ENCODE assay signal across 13 cellular contexts in the genomic region with DNA sequence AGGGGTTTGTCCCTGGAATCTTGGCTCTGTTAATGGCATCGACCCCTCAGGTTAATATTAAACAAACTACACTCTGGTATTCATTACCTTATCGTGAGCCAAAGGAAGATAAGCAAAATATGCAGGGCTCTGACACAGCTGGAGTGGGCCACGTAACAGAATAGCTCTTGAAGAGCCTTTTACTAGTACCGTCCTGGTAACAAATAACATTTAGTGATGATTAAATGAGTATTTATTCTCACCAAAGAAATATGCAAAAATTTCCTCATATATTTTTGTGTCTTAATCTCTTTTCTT. TPM values are rescaled to one million over a fixed set of nuclear protein-coding genes. Genes with fewer than 3 reads are reported as not detected.
DNase-seq lines count a peak whose midpoint lies in the region; ATAC-seq and TF ChIP-seq lines count a peak whose summit lies in the region.
"Had no signal": no experiment of that assay in that cellular context is flagged by ENCODE, and none has a peak within 500 bp of the region (broad histone marks: within the 10 kb centered on the region; RNA-seq: fewer than 3 reads in every experiment).

No MANE protein-coding gene starts in this region.

- CTCF ChIA-PET in AG04450 (lab: Charles Lee) (interaction anchor here (1.0 kb wide), 1 partner anchor 48 kb away, joined by 3 read pairs; no protein-coding TSS in a partner anchor), T-cell (lab: Charles Lee) (no interaction called here)

- H4K20me1 ChIP-seq in neural progenitor cell (ENCODE audit: low read depth), result no peaks in the 10 kb centered on the region

- peaks cover 35% of the 10 kb centered on the region for H3K4me1 ChIP-seq in HUES6 (ENCODE audit: control insufficient read depth, insufficient read depth, low read length)
- H3K4me1 ChIP-seq in endodermal cell (ENCODE audit: control insufficient read depth, insufficient read depth, low read length), result peaks cover 17% of the 10 kb centered on the region
- peaks cover 29% of the 10 kb centered on the region for H3K4me1 ChIP-seq in neural progenitor cell

- H3K4me3 ChIP-seq in AG04450 (ENCODE audit: low read depth, low read length) (no peak overlapping the region), HUES6 (ENCODE audit: low read depth, low read length) (peak overlapping the region; percentile 30), endodermal cell (ENCODE audit: low read length) (peak overlapping the region; percentile 64), neural progenitor cell (peak overlapping the region; percentile 32)
- H3K4me3 ChIP-seq: adrenal gland, Peyer's patch had no signal

- no peaks in the 10 kb centered on the region for H3K27me3 Mint-ChIP-seq in endodermal cell (ENCODE audit: insufficient read depth)
- peaks cover 2% of the 10 kb centered on the region for H3K27me3 Mint-ChIP-seq in neural progenitor cell (ENCODE audit: insufficient read depth, low read depth)
- no peaks in the 10 kb centered on the region for H3K27me3 Mint-ChIP-seq in T-cell
- H3K27me3 Mint-ChIP-seq: naive thymus-derived CD8-positive, alpha-beta T cell had no signal

- 17 to 28% methylated on average over 2 to 4 of the region's 4 CpGs for WGBS in endodermal cell (ENCODE audit: insufficient coverage in 1 of 2, insufficient read length in 1 of 2), 2 experiments

- H3K4me2 ChIP-seq in neural progenitor cell, result peak overlapping the region; percentile 79

- TF ChIP-seq CTCF in AG04450 (IDR thresholded peaks at IDR 0.05; ENCODE audit: low read depth, low read length) (no peak), endodermal cell (conservative IDR thresholded peaks at IDR 0.05) (no peak), neural progenitor cell (IDR thresholded peaks at IDR 0.05) (no peak)

- DNase-seq in AG04450 (ENCODE audit: low read depth, low spot score) (no peak), endodermal cell (no peak), neural progenitor cell (ENCODE audit: low spot score) (no peak), epidermal melanocyte (ENCODE audit: insufficient read length, low spot score) (no peak), activated T-cell treated with anti-CD3 and anti-CD28 coated beads for 4 hours (no peak), NOMO-1 treated with dmso at 0.1 percent for 144 hours (lab: John Stamatoyannopoulos, UW; ENCODE audit: unreplicated experiment) (no peak), T-cell (no peak)
- DNase-seq: adrenal gland; AML-193; naive thymus-derived CD8-positive, alpha-beta T cell; NCI-H1930; Peyer's patch had no signal

- H3K36me3 ChIP-seq in HUES6 (ENCODE audit: control insufficient read depth, insufficient read depth, low read length) (no peaks in the 10 kb centered on the region; the same call in 1 of the 2 replicates), endodermal cell (ENCODE audit: control insufficient read depth, insufficient read depth, low read length) (no peaks in the 10 kb centered on the region), neural progenitor cell (no peaks in the 10 kb centered on the region)
- H3K36me3 ChIP-seq: adrenal gland, Peyer's patch had no signal

- POLR2A ChIA-PET in AG04450 (lab: Yijun Ruan, JAX) (interaction anchor here (0.6 kb wide), 1 partner anchor 17 kb away, joined by 5 read pairs; no protein-coding TSS in a partner anchor), T-cell (lab: Charles Lee) (no interaction called here)

- no peak for ATAC-seq in T-cell (replicated peaks in 1 of 4)
- ATAC-seq: naive thymus-derived CD8-positive, alpha-beta T cell had no signal

- peak overlapping the region; percentile 37 for H3K4me3 Mint-ChIP-seq in endodermal cell
- H3K4me3 Mint-ChIP-seq in neural progenitor cell, result peak overlapping the region; percentile 46
- no peak overlapping the region for H3K4me3 Mint-ChIP-seq in T-cell
- H3K4me3 Mint-ChIP-seq: naive thymus-derived CD8-positive, alpha-beta T cell had no signal

- H3K27me3 ChIP-seq in AG04450 (ENCODE audit: control insufficient read depth, insufficient read depth, low read length) (no peaks in the 10 kb centered on the region), HUES6 (ENCODE audit: control insufficient read depth, insufficient read depth, low read length) (no peaks in the 10 kb centered on the region), endodermal cell (ENCODE audit: control insufficient read depth, insufficient read depth, low read length, poor library complexity, severe bottlenecking) (no peaks in the 10 kb centered on the region), neural progenitor cell (no peaks in the 10 kb centered on the region)
- H3K27me3 ChIP-seq: adrenal gland, Peyer's patch had no signal

- H3K4me1 Mint-ChIP-seq in endodermal cell (peaks cover 29% of the 10 kb centered on the region), neural progenitor cell (peaks cover 27% of the 10 kb centered on the region), T-cell (no peaks in the 10 kb centered on the region)

- H3K27ac ChIP-seq in AG04450 (ENCODE audit: low read depth, low read length), result peak overlapping the region; percentile 87
- H3K27ac ChIP-seq in HUES6 (ENCODE audit: low read depth, low read length), result peak overlapping the region; percentile 94; the same call in 1 of the 2 replicates
- H3K27ac ChIP-seq in endodermal cell (ENCODE audit: low read depth, low read length), result peak overlapping the region; percentile 83
- H3K27ac ChIP-seq in neural progenitor cell, result peak overlapping the region; percentile 92

- H3F3A ChIP-seq in neural progenitor cell (ENCODE audit: low read depth), result peaks cover 14% of the 10 kb centered on the region

- H3K9me3 ChIP-seq in AG04450 (ENCODE audit: control insufficient read depth, insufficient read depth, low read length), result no peaks in the 10 kb centered on the region; the same call in none of the 2 replicates
- H3K9me3 ChIP-seq in HUES6 (ENCODE audit: control insufficient read depth, insufficient read depth, low read depth, low read length), result peaks cover 10% of the 10 kb centered on the region
- peaks cover 13% of the 10 kb centered on the region for H3K9me3 ChIP-seq in endodermal cell (ENCODE audit: control insufficient read depth, low read length)
- H3K9me3 ChIP-seq in neural progenitor cell (ENCODE audit: low read depth), result no peaks in the 10 kb centered on the region
- H3K9me3 ChIP-seq: adrenal gland, Peyer's patch had no signal

- H3K27ac Mint-ChIP-seq in endodermal cell, result peak overlapping the region; percentile 98
- H3K27ac Mint-ChIP-seq in neural progenitor cell, result peak overlapping the region; percentile 93
- H3K27ac Mint-ChIP-seq in T-cell, result no peak overlapping the region
- H3K27ac Mint-ChIP-seq: naive thymus-derived CD8-positive, alpha-beta T cell had no signal

- H3K36me3 Mint-ChIP-seq in endodermal cell (ENCODE audit: low read depth) (peaks cover 6% of the 10 kb centered on the region), neural progenitor cell (peaks cover 4% of the 10 kb centered on the region), T-cell (no peaks in the 10 kb centered on the region)

- no peaks in the 10 kb centered on the region for H3K79me2 ChIP-seq in neural progenitor cell (ENCODE audit: low read depth)

- H3K9ac ChIP-seq in HUES6 (ENCODE audit: low read length) (peak overlapping the region; percentile 41), endodermal cell (ENCODE audit: extremely low read depth, low read length, poor library complexity, severe bottlenecking) (peak overlapping the region; percentile 85), neural progenitor cell (no peak overlapping the region)

- H2AFZ ChIP-seq in neural progenitor cell (replicated peaks), result no peak overlapping the region

- peaks cover 13% of the 10 kb centered on the region for H3K9me3 Mint-ChIP-seq in endodermal cell
- H3K9me3 Mint-ChIP-seq in neural progenitor cell, result peaks cover 2% of the 10 kb centered on the region
- H3K9me3 Mint-ChIP-seq in T-cell, result no peaks in the 10 kb centered on the region

RNA-seq across cellular contexts. Expression of a gene that starts 20.1 kb away (rescaled TPM):
- 32.1 and 34.0 TPM in 2 replicates for polyA plus RNA-seq in AG04450 (2011; rRNA removed)
- 59.4 and 94.0 TPM in 2 replicates for polyA minus RNA-seq in AG04450 (2011; rRNA and poly(A)+ RNA removed)
- total RNA-seq in endodermal cell (10 to 100 TPM; 67.7 to 79.7 TPM), neural progenitor cell (ENCODE audit: low replicate concordance) (44.3 and 60.9 TPM in 2 replicates), T-cell (100 to 1,000 TPM; 130 to 247 (median 164) TPM)
- 40.1 TPM for polyA plus RNA-seq in endodermal cell (2013, experiment 1 of 2)
- polyA plus RNA-seq in endodermal cell (2013, experiment 2 of 2), result 44.5 TPM

Comparison
In these comparisons a context has a peak if more than half of its experiments do, and no peak if none do; other contexts are left out.
1. H3K27ac Mint-ChIP-seq: peak in endodermal cell (single experiment) and neural progenitor cell (single experiment); none in T-cell (0 of 2).
2. H3K4me3 Mint-ChIP-seq: peak in endodermal cell (single experiment) and neural progenitor cell (single experiment); none in T-cell (0 of 3).
3. Peak in every context shown above with its lines, with median percentiles within 50 percentile points of each other: H3K27ac ChIP-seq.